ENCODE assay signal across 19 cellular contexts in the genomic region with DNA sequence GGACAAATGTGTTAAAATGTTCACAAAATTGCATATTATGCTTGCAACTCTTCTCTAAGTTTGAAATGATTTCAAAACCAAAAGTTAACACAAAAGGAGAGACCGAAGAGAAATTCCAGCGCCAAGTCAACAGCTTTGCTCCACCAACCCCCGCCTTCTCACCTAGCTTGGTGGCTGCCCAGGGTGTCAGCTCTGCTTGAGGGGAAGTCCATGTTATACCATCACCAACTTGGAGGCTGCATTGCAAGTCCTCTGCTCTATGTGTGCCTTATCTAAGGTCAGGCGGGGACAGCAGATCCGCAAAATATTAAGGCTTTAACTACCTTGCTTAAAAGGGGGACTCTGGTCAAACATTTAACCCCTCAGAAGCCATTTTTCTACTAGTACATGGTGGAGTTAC. TPM values are rescaled to one million over a fixed set of nuclear protein-coding genes. Genes with fewer than 3 reads are reported as not detected.
A peak's percentile ranks its signal among the peaks of the same experiment; 100 is the strongest.
DNase-seq lines count a peak whose midpoint lies in the region; ATAC-seq, FAIRE-seq and TF ChIP-seq lines count a peak whose summit lies in the region.
"Had no signal": no experiment of that assay in that cellular context is flagged by ENCODE, and none has a peak within 500 bp of the region (broad histone marks: within the 10 kb centered on the region; RNA-seq: fewer than 3 reads in every experiment).

No MANE protein-coding gene starts in this region.

- no peak overlapping the region for H4K91ac ChIP-seq in neuronal stem cell (ENCODE audit: low read depth, low read length, poor library complexity)

- H3K27me3 ChIP-seq in HL-60 (ENCODE audit: insufficient read depth, poor library complexity, severe bottlenecking) (no peaks in the 10 kb centered on the region), K562 (ENCODE audit: control insufficient read depth in 2 of 2, insufficient read depth in 2 of 2, low read length in 2 of 2) (peaks cover 54 to 63% of the 10 kb centered on the region in 2 experiments), lower lobe of right lung (ENCODE audit: low read depth) (no peaks in the 10 kb centered on the region), spleen (replicated peaks in 1 of 7) (no peaks in the 10 kb centered on the region), ascending aorta (no peaks in the 10 kb centered on the region), neuronal stem cell (ENCODE audit: control insufficient read depth in 3 of 3, insufficient read depth in 3 of 3, low read depth in 1 of 3, low read length in 3 of 3) (no peaks in the 10 kb centered on the region)

- no peak overlapping the region for H3K9ac ChIP-seq in K562 (ENCODE audit: insufficient read depth in 1 of 2, low read depth in 2 of 2, low read length in 2 of 2)
- no peak overlapping the region for H3K9ac ChIP-seq in neuronal stem cell (ENCODE audit: low read depth, low read length, poor library complexity)

- H3K4me1 ChIP-seq in K562 (replicated peaks in 1 of 2; ENCODE audit: control insufficient read depth in 2 of 2, insufficient read depth in 2 of 2, low read length in 2 of 2) (no peaks in the 10 kb centered on the region; a peak in 1 of 5 replicates), lower lobe of right lung (peaks cover 13% of the 10 kb centered on the region), spleen (peaks cover 0 to 64% (median 14%) of the 10 kb centered on the region in 6 donors), ascending aorta (no peaks in the 10 kb centered on the region), neuronal stem cell (ENCODE audit: control insufficient read depth in 2 of 2, insufficient read depth in 1 of 2, low read depth in 1 of 2, low read length in 2 of 2) (peaks cover 15% of the 10 kb centered on the region in 2 donors)

- TF ChIP-seq CTCF in HL-60 (IDR thresholded peaks at IDR 0.05; ENCODE audit: insufficient read depth, low read length) = no peak
- TF ChIP-seq CTCF in K562 (IDR thresholded peaks at IDR 0.05 in 2 of 3, conservative IDR thresholded peaks at IDR 0.05 in 1 of 3; ENCODE audit: insufficient read depth in 2 of 3, low read depth in 1 of 3, low read length in 3 of 3) = no peak
- no peak for TF ChIP-seq CTCF in lower lobe of right lung (IDR thresholded peaks at IDR 0.05)
- no peak for TF ChIP-seq CTCF in spleen (IDR thresholded peaks at IDR 0.05 in 8 of 11, conservative IDR thresholded peaks at IDR 0.05 in 3 of 11)
- TF ChIP-seq CTCF in ascending aorta (IDR thresholded peaks at IDR 0.05) = no peak

- no peak overlapping the region for H2BK5ac ChIP-seq in neuronal stem cell (ENCODE audit: low read length)

- intact Hi-C loops in K562 (cut with micrococcal nuclease) = no loop called here
- intact Hi-C loops in lower lobe of right lung (cut with DNase I) = no loop called here
- intact Hi-C loops in spleen (cut with DNase I; ENCODE audit: low total_unique reads) = no loop called here
- intact Hi-C loops in ascending aorta (cut with DNase I) = no loop called here

- no peak overlapping the region for H4K8ac ChIP-seq in neuronal stem cell (ENCODE audit: low read depth, low read length)

- H2AFZ ChIP-seq in K562 (ENCODE audit: low read depth, low read length) (no peak overlapping the region), neuronal stem cell (ENCODE audit: low read length) (no peak overlapping the region)

- ATAC-seq in K562 (peak; percentile 56), lower lobe of right lung (peak in 1 of 2 donors; percentile 55)
- ATAC-seq: GM12878 had no signal

- H3K4me2 ChIP-seq in K562 (ENCODE audit: insufficient read depth, low read length) (no peak overlapping the region; the same call in 1 of the 2 replicates), neuronal stem cell (ENCODE audit: insufficient read depth, low read length, poor library complexity, severe bottlenecking) (no peak overlapping the region)

- H3K79me1 ChIP-seq in neuronal stem cell (ENCODE audit: low read depth, low read length) = peaks cover 5% of the 10 kb centered on the region

- no peak overlapping the region for H2AK5ac ChIP-seq in neuronal stem cell (ENCODE audit: low read depth, low read length)

- H2BK120ac ChIP-seq in neuronal stem cell (ENCODE audit: low read depth, low read length) = no peak overlapping the region

- H3K4me3 ChIP-seq in HL-60 (replicated peaks; ENCODE audit: insufficient read depth, low read length) = no peak overlapping the region
- H3K4me3 ChIP-seq in K562 = no peak overlapping the region
- no peak overlapping the region for H3K4me3 ChIP-seq in lower lobe of right lung
- H3K4me3 ChIP-seq in spleen = no peak overlapping the region
- H3K4me3 ChIP-seq in ascending aorta = no peak overlapping the region
- H3K4me3 ChIP-seq in neuronal stem cell (ENCODE audit: low read length in 2 of 2) = no peak overlapping the region
- H3K4me3 ChIP-seq: GM12878 had no signal

- FAIRE-seq in K562 (lab: Jason Lieb, UNC) = no peak
- FAIRE-seq: GM12878, HepG2 had no signal

- no peak overlapping the region for H3K4ac ChIP-seq in neuronal stem cell (ENCODE audit: low read length)

- H3K9me1 ChIP-seq in K562 (ENCODE audit: control insufficient read depth, insufficient read depth, low read length) = no peaks in the 10 kb centered on the region

- H3K18ac ChIP-seq in neuronal stem cell (ENCODE audit: low read length) = no peak overlapping the region

- no peak for TF ChIP-seq POLR2A in K562 (conservative IDR thresholded peaks at IDR 0.05)
- TF ChIP-seq POLR2A in spleen (IDR thresholded peaks at IDR 0.05) = no peak

- no peak for TF ChIP-seq RAD21 in K562 (CRISPR knock-in tag; conservative IDR thresholded peaks at IDR 0.05 in 1 of 2, IDR thresholded peaks at IDR 0.05 in 1 of 2)

- no peak overlapping the region for H3K23ac ChIP-seq in neuronal stem cell (ENCODE audit: low read depth, low read length, poor library complexity)

- no peak for DNase-seq in HL-60 (ENCODE audit: low read depth in 1 of 2, low spot score in 1 of 2)
- no peak for DNase-seq in K562 (ENCODE audit: extremely low read depth in 1 of 4, low spot score in 3 of 4)
- no peak for DNase-seq in lower lobe of right lung
- no peak for DNase-seq in spleen
- DNase-seq in ascending aorta (ENCODE audit: low spot score in 2 of 2) = no peak
- no peak for DNase-seq in NCI-H1930 (lab: John Stamatoyannopoulos, UW)
- no peak for DNase-seq in neuronal stem cell (ENCODE audit: low spot score)
- DNase-seq: CD4-positive, alpha-beta memory T cell; DND-41; H9; HFFc6; KBM-7; MM.1S; NCI-H1092; NCI-H2029; NCI-H524 treated with DMSO at 0.1 percent for 48 hours; SHP77 had no signal

- H3K79me2 ChIP-seq in K562 (ENCODE audit: control insufficient read depth, insufficient read depth, low read length) = no peaks in the 10 kb centered on the region

- no peak overlapping the region for H3K14ac ChIP-seq in neuronal stem cell (ENCODE audit: low read length)

- no peak overlapping the region for H2BK15ac ChIP-seq in neuronal stem cell (ENCODE audit: low read length)

- CTCF ChIA-PET in K562 (lab: Yijun Ruan, JAX; ENCODE audit: low intra/inter-chr PET ratio) = interaction anchor here (0.6 to 0.7 kb wide), 3 partner anchors 34 to 99 kb away, joined by 3 to 7 read pairs (median 4); no protein-coding TSS in a partner anchor

- H3K27ac ChIP-seq in HL-60 (replicated peaks) (peak overlapping the region; percentile 28; the same call in 1 of the 2 replicates), K562 (ENCODE audit: extremely low read depth, low read depth, low read length) (no peak overlapping the region), lower lobe of right lung (peak overlapping the region; percentile 71), spleen (peak overlapping the region in 7 of 8 donors; percentile 0 to 93 (median 49)), ascending aorta (no peak overlapping the region), neuronal stem cell (replicated peaks; ENCODE audit: low read length) (no peak overlapping the region)

- 2% methylated on average over 5 of the region's 5 CpGs for WGBS in K562 (ENCODE audit: insufficient coverage, low coverage, missing lambda C conversion rate)
- WGBS in spleen, 5 donors = 78 to 92% (median 87%) methylated on average over 5 of the region's 5 CpGs
- no CpG with 5 or more reads among the region's 5 CpGs for WGBS in neuronal stem cell (ENCODE audit: extremely low coverage in 2 of 2, insufficient read length in 2 of 2, insufficient replicate concordance in 1 of 2), 2 donors

- POLR2A ChIA-PET in K562 (lab: Yijun Ruan, JAX) = interaction anchor here (1.1 to 1.2 kb wide), 3 partner anchors 12 to 37 kb away, joined by 3 read pairs; no protein-coding TSS in a partner anchor

- H4K20me1 ChIP-seq in K562 (replicated peaks; ENCODE audit: control insufficient read depth, insufficient read depth, low read length) = no peaks in the 10 kb centered on the region

- no peaks in the 10 kb centered on the region for H3K9me3 ChIP-seq in K562 (replicated peaks; ENCODE audit: control insufficient read depth, insufficient read depth, low read depth, low read length)
- H3K9me3 ChIP-seq in lower lobe of right lung = no peaks in the 10 kb centered on the region
- H3K9me3 ChIP-seq in spleen = no peaks in the 10 kb centered on the region
- no peaks in the 10 kb centered on the region for H3K9me3 ChIP-seq in ascending aorta
- H3K9me3 ChIP-seq in neuronal stem cell (replicated peaks in 1 of 2; ENCODE audit: control insufficient read depth in 2 of 2, insufficient read depth in 1 of 2, low read depth in 1 of 2, low read length in 2 of 2) = no peaks in the 10 kb centered on the region

- no peak overlapping the region for H2BK12ac ChIP-seq in neuronal stem cell (ENCODE audit: low read length)

- BruUV-seq in K562 (replicated peaks; lab: Mats Ljungman, UMichigan) = no TSS peak

- in situ Hi-C loops in K562 (cut with MboI) = no loop called here

- H3K36me3 ChIP-seq in K562 (ENCODE audit: control insufficient read depth, insufficient read depth, low read length) = no peaks in the 10 kb centered on the region
- H3K36me3 ChIP-seq in lower lobe of right lung = no peaks in the 10 kb centered on the region
- peaks cover 0 to 4% (median 0%) of the 10 kb centered on the region in 6 donors for H3K36me3 ChIP-seq in spleen
- H3K36me3 ChIP-seq in ascending aorta = no peaks in the 10 kb centered on the region
- peaks cover 6 to 39% of the 10 kb centered on the region in 2 donors for H3K36me3 ChIP-seq in neuronal stem cell (replicated peaks in 1 of 2; ENCODE audit: control insufficient read depth in 2 of 2, insufficient read depth in 2 of 2, low read length in 2 of 2)

- no peak for TF ChIP-seq EP300 in K562 (IDR thresholded peaks at IDR 0.05; ENCODE audit: low read length)

RNA-seq across cellular contexts. Expression of a gene that starts 14.6 kb away (rescaled TPM):
- not detected in 2 replicates for total RNA-seq in K562 (2011; cell fraction: chromatin; rRNA removed; ENCODE audit: low replicate concordance)
- total RNA-seq in K562 (2011; cell fraction: nucleolus; rRNA removed) = not detected in 2 replicates
- not detected in 2 replicates for total RNA-seq in K562 (2011; cell fraction: nucleoplasm; rRNA removed)
- total RNA-seq in K562 (2014; rRNA removed) (0.04 TPM in 1 of 2 replicates, not detected in the other), K562 (2014; rRNA removed; fragmentation: Illumina TruSeq; extraction: Trizol) (not detected in 2 replicates), K562 (2015; rRNA removed; fragmentation: Illumina TruSeq; extraction: Trizol) (not detected in 2 replicates), K562 (2021) (0.04 and 0.13 TPM in 2 replicates), lower lobe of right lung (15.5 TPM), spleen (10 to 100 TPM; 11.7 to 24.9 (median 19.3) TPM), ascending aorta (not detected)
- polyA plus RNA-seq in K562 (2011; rRNA removed) (not detected in 2 replicates), K562 (2014; fragmentation: Illumina TruSeq; extraction: Trizol) (not detected in 2 replicates), K562 (2014; fragmentation: Nextera tagmentation; extraction: Ambion mirVana) (not detected), K562 (2014; rRNA removed) (not detected in 2 replicates), spleen (1 to 10 TPM; 1.3 to 3.4 (median 1.8) TPM)
- polyA plus RNA-seq in K562 (2011; cell fraction: cytosol; rRNA removed) = not detected in 2 replicates
- not detected in 2 replicates for polyA plus RNA-seq in K562 (2011; cell fraction: nucleus; rRNA removed)
- 0.03 and 0.04 TPM in 2 replicates for polyA plus RNA-seq in K562 (2012)
- not detected in 2 replicates for polyA minus RNA-seq in K562 (2011; rRNA and poly(A)+ RNA removed)
- not detected in 2 replicates for polyA minus RNA-seq in K562 (2011; cell fraction: cytosol; rRNA and poly(A)+ RNA removed)
- polyA minus RNA-seq in K562 (2011; cell fraction: nucleus; rRNA and poly(A)+ RNA removed) = not detected in 2 replicates
- polyA plus RNA-seq in neuronal stem cell (2013, experiment 1 of 2) = 21.2 TPM
- polyA plus RNA-seq in neuronal stem cell (2013, experiment 2 of 2) = 20.8 TPM
- total RNA-seq: CD4-positive, alpha-beta memory T cell; HFFc6 had no signal
- polyA plus RNA-seq: CD4-positive, alpha-beta memory T cell had no signal

Comparison
In these comparisons a context has a peak if more than half of its experiments do, and no peak if none do; other contexts are left out.
1. H3K27ac ChIP-seq: peak in HL-60 (single experiment), lower lobe of right lung (single experiment) and spleen (7 of 8); none in K562 (single experiment), ascending aorta (0 of 2) and neuronal stem cell (single experiment).
2. RNA of a gene that starts 14.6 kb away (total RNA-seq): 11.7 to 24.9 TPM in spleen and 15.5 TPM in lower lobe of right lung (single experiment); 0.04 to 0.13 TPM in K562 and not detected in ascending aorta (single experiment); every median in the first group is over 10 times any median in the second.